In genomic region chr10:131891196-131891928, GRCh38 we compare ENCODE assay signal across 11 cellular contexts. TPM values are rescaled to one million over a fixed set of nuclear protein-coding genes. Genes with fewer than 3 reads are reported as not detected.
DNase-seq lines count a peak whose midpoint lies in the region; ATAC-seq and TF ChIP-seq lines count a peak whose summit lies in the region.
"Had no signal": no experiment of that assay in that cellular context is flagged by ENCODE, and none has a peak within 500 bp of the region (broad histone marks: within the 10 kb centered on the region; RNA-seq: fewer than 3 reads in every experiment).

No MANE protein-coding gene starts in this region.

- H3K4me3 ChIP-seq in AG10803 (ENCODE audit: low read length) (no peak overlapping the region), adrenal gland (peak overlapping the region in 1 of 4 donors; percentile 16), left lung (no peak overlapping the region)

- H3K27ac ChIP-seq in adrenal gland (peak overlapping the region in 3 of 5 donors; percentile 38 to 80 (median 49)), left lung (no peak overlapping the region)

- H3K4me1 ChIP-seq in adrenal gland (replicated peaks in 1 of 2) (peaks cover 6 to 7% of the 10 kb centered on the region in 2 donors), left lung (no peaks in the 10 kb centered on the region)

- WGBS in adrenal gland, 4 donors: 25 to 40% (median 33%) methylated on average over 15 to 24 of the region's 24 CpGs

- peak in 1 of 2 donors; percentile 13 for TF ChIP-seq POLR2A in adrenal gland (IDR thresholded peaks at IDR 0.05)

- ATAC-seq in left lung: peak; percentile 36
- ATAC-seq in GM19455 (IDR thresholded peaks at IDR 0.05; ENCODE audit: unreplicated experiment): no peak
- no peak for ATAC-seq in HG02884 (IDR thresholded peaks at IDR 0.05; ENCODE audit: unreplicated experiment)

- TF ChIP-seq CTCF in AG10803 (conservative IDR thresholded peaks at IDR 0.05; ENCODE audit: low read length) (0 out of 2 replicates have a peak, but pooled peaks have one; percentile 5), adrenal gland (IDR thresholded peaks at IDR 0.05) (peak in 5 of 6 experiments; percentile 14 to 37 (median 26)), left lung (IDR thresholded peaks at IDR 0.05) (no peak)

- DNase-seq in AG10803 (ENCODE audit: low read depth): no peak
- DNase-seq in HK-2 (ENCODE audit: unreplicated experiment): peak; percentile 40
- peak in 6 of 7 donors; percentile 75 to 85 (median 77) for DNase-seq in adrenal gland
- DNase-seq in left lung: peak in 1 of 2 donors; percentile 68
- DNase-seq in activated CD4-positive, CD25-positive, alpha-beta regulatory T cell (lab: John Stamatoyannopoulos, UW): no peak
- no peak for DNase-seq in inferior parietal cortex (ENCODE audit: extremely low spot score)
- DNase-seq: activated CD8-positive, alpha-beta memory T cell treated with anti-CD3 and anti-CD28 coated beads, Interleukin-2, amount 50 U/mL, for 4 hours; CD4-positive, alpha-beta memory T cell; NCI-H1930 had no signal

- H3K9me3 ChIP-seq in adrenal gland (replicated peaks in 1 of 3): no peaks in the 10 kb centered on the region
- no peaks in the 10 kb centered on the region for H3K9me3 ChIP-seq in left lung

- H3K27me3 ChIP-seq in adrenal gland: no peaks in the 10 kb centered on the region
- peaks cover 5 to 20% of the 10 kb centered on the region in 2 donors for H3K27me3 ChIP-seq in left lung

- no peaks in the 10 kb centered on the region for H3K36me3 ChIP-seq in adrenal gland (replicated peaks in 1 of 2)
- no peaks in the 10 kb centered on the region for H3K36me3 ChIP-seq in left lung

- intact Hi-C loops in adrenal gland (cut with DNase I): loop anchor here in 1 of 2 donors (5.0 kb wide), 1 partner anchor 46 kb away; no protein-coding TSS in a partner anchor
- intact Hi-C loops in left lung (cut with DNase I): no loop called here

RNA-seq across cellular contexts. Expression of gene PPP2R2D, which starts 9.4 kb away (rescaled TPM):
- 10 to 100 TPM; 37.8 to 83.2 (median 53.0) TPM for total RNA-seq in adrenal gland
- 10 to 100 TPM; 47.1 to 79.5 (median 63.3) TPM for polyA plus RNA-seq in adrenal gland
- 10 to 100 TPM; 22.7 to 24.3 TPM for total RNA-seq in left lung

Comparison
In these comparisons a context has a peak if more than half of its experiments do, and no peak if none do; other contexts are left out.
1. DNase-seq: peak in HK-2 (single experiment) and adrenal gland (6 of 7); none in AG10803 (single experiment), activated CD4-positive, CD25-positive, alpha-beta regulatory T cell (0 of 4) and inferior parietal cortex (single experiment).
2. CTCF ChIP-seq: peak in AG10803 (single experiment) and adrenal gland (5 of 6); none in left lung (0 of 2).
3. H3K27ac ChIP-seq: peak in adrenal gland (3 of 5); none in left lung (0 of 2).